16 cellular contexts compared by ENCODE assay signal in the genomic region with DNA sequence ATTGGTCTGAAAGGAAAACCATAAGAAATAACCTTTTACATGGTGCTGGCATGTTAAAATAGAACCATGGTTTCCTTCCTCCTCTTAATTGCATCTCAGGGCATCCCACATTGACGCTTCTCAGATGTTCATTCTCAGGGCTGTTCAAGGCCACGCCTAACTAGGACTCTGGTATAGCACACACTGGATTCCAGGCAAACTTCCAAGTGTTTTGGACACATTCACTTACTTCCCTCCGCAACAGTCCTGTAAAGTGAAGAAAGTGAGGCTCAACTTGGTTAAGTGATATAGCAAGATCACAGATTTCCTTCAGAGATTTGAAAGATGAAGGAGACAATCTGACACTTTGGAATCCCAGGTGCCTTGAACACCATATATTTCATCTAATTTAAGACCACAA.
DNase-seq lines count a peak whose midpoint lies in the region; ATAC-seq and TF ChIP-seq lines count a peak whose summit lies in the region.
"Had no signal": no experiment of that assay in that cellular context is flagged by ENCODE, and none has a peak within 500 bp of the region (broad histone marks: within the 10 kb centered on the region; RNA-seq: fewer than 3 reads in every experiment).

No MANE protein-coding gene starts in this region.

- no peak overlapping the region for H2BK12ac ChIP-seq in trophoblast cell (ENCODE audit: low read length)

- H3K79me1 ChIP-seq in trophoblast cell (ENCODE audit: low read length): no peaks in the 10 kb centered on the region

- H3K79me2 ChIP-seq in mammary epithelial cell (ENCODE audit: insufficient read depth, low read length) (no peaks in the 10 kb centered on the region), trophoblast cell (ENCODE audit: control insufficient read depth, insufficient read depth, low read length, poor library complexity) (no peaks in the 10 kb centered on the region)

- no peaks in the 10 kb centered on the region for H4K20me1 ChIP-seq in mammary epithelial cell (ENCODE audit: insufficient read depth, low read length)

- H3K4me3 ChIP-seq in mammary epithelial cell (replicated peaks in 1 of 3; ENCODE audit: insufficient read depth in 1 of 3, low read depth in 2 of 3, low read length in 3 of 3) (no peak overlapping the region), trophoblast cell (ENCODE audit: low read depth, low read length) (no peak overlapping the region)
- H3K4me3 ChIP-seq: GM23338 had no signal

- H3K27ac Mint-ChIP-seq in MCF 10A (ENCODE audit: low read depth, unreplicated experiment): no peak overlapping the region
- H3K27ac Mint-ChIP-seq: B cell; CD4-positive, alpha-beta T cell; GM23338 had no signal

- H4K8ac ChIP-seq in trophoblast cell (ENCODE audit: low read depth, low read length): no peak overlapping the region

- POLR2A ChIA-PET in MCF 10A (lab: Yijun Ruan, JAX): interaction anchor here (1.0 to 1.2 kb wide), 2 partner anchors 8 to 245 kb away, joined by 3 read pairs; a partner anchor contains a TSS

- in situ Hi-C loops in mammary epithelial cell (cut with MboI; ENCODE audit: low sequenced_read_pairs in 2 of 2): loop anchor here (25.0 kb wide), 2 partner anchors 240 to 665 kb away; a partner anchor contains a TSS

- intact Hi-C loops in MCF 10A (cut with micrococcal nuclease) (no loop called here), mammary epithelial cell (cut with micrococcal nuclease) (no loop called here)

- DNase-seq in MCF 10A (ENCODE audit: unreplicated experiment) (peak; percentile 58), mammary epithelial cell (no peak), astrocyte of the hippocampus (ENCODE audit: low read depth, low spot score) (peak; percentile 27), left lobe of liver (ENCODE audit: low spot score) (no peak), NOMO-1 (lab: John Stamatoyannopoulos, UW; ENCODE audit: unreplicated experiment in 2 of 2) (no peak), trophoblast cell (no peak)
- DNase-seq in activated naive CD4-positive, alpha-beta T cell treated with Interleukin-2 at 50 U/mL for 16 hours: no peak
- DNase-seq: ACHN; C1 segment of cervical spinal cord; Calu3; CD4-positive, alpha-beta T cell; DMS 273 treated with DMSO at 0.1 percent for 48 hours; H7 had no signal

- peaks cover 13% of the 10 kb centered on the region for H3K4me1 Mint-ChIP-seq in MCF 10A (ENCODE audit: insufficient read depth, unreplicated experiment)
- H3K4me1 Mint-ChIP-seq: B cell, GM23338 had no signal

- no peak for TF ChIP-seq CTCF in MCF 10A (IDR thresholded peaks at IDR 0.05; ENCODE audit: unreplicated experiment)
- no peak for TF ChIP-seq CTCF in mammary epithelial cell (conservative IDR thresholded peaks at IDR 0.05 in 1 of 2, IDR thresholded peaks at IDR 0.05 in 1 of 2; ENCODE audit: extremely low read depth in 1 of 2, insufficient read depth in 1 of 2, low read depth in 1 of 2, low read length in 2 of 2)

- 94% methylated on average over 3 of the region's 3 CpGs for WGBS in mammary epithelial cell (ENCODE audit: low coverage, missing lambda C conversion rate)
- no CpG with 5 or more reads among the region's 3 CpGs for WGBS in trophoblast cell (ENCODE audit: extremely low coverage, insufficient coverage, insufficient read length)

- H3K14ac ChIP-seq in trophoblast cell (ENCODE audit: low read length): no peak overlapping the region

- H2AK5ac ChIP-seq in trophoblast cell (ENCODE audit: low read length): no peak overlapping the region

- H3K36me3 ChIP-seq in mammary epithelial cell (ENCODE audit: insufficient read depth, low read length) (no peaks in the 10 kb centered on the region), trophoblast cell (ENCODE audit: control insufficient read depth in 1 of 2, insufficient read depth in 2 of 2, low read length in 2 of 2) (no peaks in the 10 kb centered on the region)

- H3K9me3 Mint-ChIP-seq in MCF 10A (ENCODE audit: unreplicated experiment): no peaks in the 10 kb centered on the region
- H3K9me3 Mint-ChIP-seq: CD4-positive, alpha-beta T cell had no signal

- BruUV-seq in MCF 10A (replicated peaks; lab: Mats Ljungman, UMichigan): no TSS peak
- no TSS peak for BruUV-seq in mammary epithelial cell (replicated peaks; lab: Mats Ljungman, UMichigan)

- H4K91ac ChIP-seq in trophoblast cell (ENCODE audit: low read depth, low read length): no peak overlapping the region

- CTCF ChIA-PET in MCF 10A (lab: Yijun Ruan, JAX) (interaction anchor here (1.1 to 3.2 kb wide), 3 partner anchors 19 to 958 kb away, joined by 3 to 15 read pairs (median 3); no protein-coding TSS in a partner anchor), mammary epithelial cell (lab: Charles Lee; ENCODE audit: low non-redundant PET) (no interaction called here)

- no peak overlapping the region for H2BK120ac ChIP-seq in trophoblast cell (ENCODE audit: insufficient read depth, low read length, poor library complexity)

- H3K27me3 ChIP-seq in mammary epithelial cell (ENCODE audit: insufficient read depth, low read length) (no peaks in the 10 kb centered on the region), trophoblast cell (ENCODE audit: insufficient read depth, low read length) (no peaks in the 10 kb centered on the region)

- peaks cover 4% of the 10 kb centered on the region for H3K4me1 ChIP-seq in mammary epithelial cell (ENCODE audit: insufficient read depth, low read length)
- no peaks in the 10 kb centered on the region for H3K4me1 ChIP-seq in trophoblast cell (ENCODE audit: control insufficient read depth in 1 of 2, insufficient read depth in 2 of 2, low read length in 2 of 2)

- dilution Hi-C loops in mammary epithelial cell (cut with HindIII; ENCODE audit: low sequenced_read_pairs): no loop called here

- H3K9ac ChIP-seq in mammary epithelial cell (ENCODE audit: insufficient read depth, low read length) (no peak overlapping the region), trophoblast cell (ENCODE audit: low read length) (no peak overlapping the region)

- H3K9me3 ChIP-seq in mammary epithelial cell (replicated peaks; ENCODE audit: insufficient read depth, low read length): no peaks in the 10 kb centered on the region
- H3K9me3 ChIP-seq in trophoblast cell (ENCODE audit: insufficient read depth, low read depth, low read length): no peaks in the 10 kb centered on the region

- peak; percentile 33 for ATAC-seq in left lobe of liver
- ATAC-seq: GM23338 had no signal

- no peak overlapping the region for H3K23ac ChIP-seq in trophoblast cell (ENCODE audit: low read length)

- H3K27ac ChIP-seq in mammary epithelial cell (ENCODE audit: insufficient read depth, low read depth, low read length) (no peak overlapping the region), trophoblast cell (ENCODE audit: low read depth, low read length) (no peak overlapping the region)
- H3K27ac ChIP-seq: HL-60 had no signal

- H3K4me2 ChIP-seq in mammary epithelial cell (ENCODE audit: insufficient read depth, low read depth, low read length): no peak overlapping the region
- H3K4me2 ChIP-seq in trophoblast cell (ENCODE audit: low read length): no peak overlapping the region
- H3K4me2 ChIP-seq: GM23338 had no signal

- no peaks in the 10 kb centered on the region for H3K36me3 Mint-ChIP-seq in MCF 10A (ENCODE audit: insufficient read depth, unreplicated experiment)

- no peak overlapping the region for H4K12ac ChIP-seq in trophoblast cell (ENCODE audit: low read depth, low read length)

- no peak overlapping the region for H3K18ac ChIP-seq in trophoblast cell (ENCODE audit: low read length)

- no peak overlapping the region for H2BK5ac ChIP-seq in trophoblast cell (ENCODE audit: low read depth, low read length, poor library complexity)

- no peak overlapping the region for H3K4me3 Mint-ChIP-seq in MCF 10A (ENCODE audit: unreplicated experiment)
- H3K4me3 Mint-ChIP-seq: B cell; CD4-positive, alpha-beta T cell; GM23338 had no signal

- no peak overlapping the region for H3K4ac ChIP-seq in trophoblast cell (ENCODE audit: low read depth, low read length)

- H2AFZ ChIP-seq in mammary epithelial cell (ENCODE audit: low read depth, low read length): no peak overlapping the region
- no peak overlapping the region for H2AFZ ChIP-seq in trophoblast cell (ENCODE audit: insufficient read depth, low read length, poor library complexity)
- H2AFZ ChIP-seq: GM23338 had no signal

- H3K27me3 Mint-ChIP-seq in MCF 10A (ENCODE audit: insufficient read depth, unreplicated experiment): no peaks in the 10 kb centered on the region
- H3K27me3 Mint-ChIP-seq: B cell; CD4-positive, alpha-beta T cell had no signal

Comparison
In these comparisons a context has a peak if more than half of its experiments do, and no peak if none do; other contexts are left out.
1. DNase-seq: peak in MCF 10A (single experiment) and astrocyte of the hippocampus (single experiment); none in mammary epithelial cell (single experiment), left lobe of liver (single experiment), activated naive CD4-positive, alpha-beta T cell treated with Interleukin-2 at 50 U/mL for 16 hours (single experiment), NOMO-1 (0 of 2) and trophoblast cell (0 of 2).